In the genomic region with DNA sequence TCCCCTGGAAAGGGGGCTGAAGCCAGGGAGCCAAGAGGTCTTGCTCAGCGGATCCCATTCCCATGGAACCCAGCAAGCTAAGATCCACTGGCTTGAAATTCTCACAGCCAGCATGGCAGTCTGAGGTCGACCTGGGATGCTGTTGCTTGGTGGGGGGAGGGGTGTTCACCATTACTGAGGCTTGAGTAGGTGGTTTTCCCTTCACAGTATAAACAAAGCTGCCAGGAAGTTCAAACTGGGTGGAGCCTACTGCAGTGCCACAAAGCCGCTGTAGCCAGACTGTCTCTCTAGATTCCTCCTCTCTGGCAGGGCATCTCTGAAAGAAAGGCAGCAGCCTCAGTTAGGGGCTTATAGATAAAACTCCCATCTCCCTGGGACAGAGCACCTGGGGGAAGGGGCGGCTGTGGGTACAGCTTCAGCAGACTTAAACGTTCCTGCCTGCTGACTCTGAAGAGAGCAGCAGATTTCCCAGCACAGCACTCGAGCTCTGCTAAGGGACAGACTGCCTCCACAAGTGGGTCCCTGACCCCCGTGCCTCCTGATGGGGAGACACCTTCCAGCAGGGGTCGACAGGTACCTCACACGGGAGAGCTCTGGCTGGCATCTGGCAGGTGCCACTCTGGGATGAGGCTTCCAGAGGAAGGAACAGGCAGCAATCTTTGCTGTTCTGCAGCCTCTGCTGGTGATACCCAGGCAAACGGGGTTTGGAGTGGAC, we compare ENCODE assay signal across 7 cellular contexts. TPM values are rescaled to one million over a fixed set of nuclear protein-coding genes. Genes with fewer than 3 reads are reported as not detected.
DNase-seq lines count a peak whose midpoint lies in the region; ATAC-seq, FAIRE-seq and TF ChIP-seq lines count a peak whose summit lies in the region.
"Not testable (repeated sequence)": the region's sequence is repeated elsewhere in the genome, so short reads cannot be mapped to it uniquely, and the experiment has no call there.

No MANE protein-coding gene starts in this region.

- H3K27ac Mint-ChIP-seq in activated naive CD4-positive, alpha-beta T cell treated with anti-CD3 and anti-CD28 coated beads, Interleukin-2, amount 50 U/mL, for 72 hours, result peak overlapping the region; percentile 56 to 77
- not testable (repeated sequence) for H3K27ac Mint-ChIP-seq in endodermal cell

- not testable (repeated sequence) for TF ChIP-seq CTCF in endodermal cell (conservative IDR thresholded peaks at IDR 0.05)

- peak; percentile 80 for FAIRE-seq in GM12892 (lab: Jason Lieb, UNC)

- not testable (repeated sequence) for H3K9ac ChIP-seq in endodermal cell (ENCODE audit: extremely low read depth, low read length, poor library complexity, severe bottlenecking)

- H3K27me3 ChIP-seq in endodermal cell (ENCODE audit: control insufficient read depth, insufficient read depth, low read length, poor library complexity, severe bottlenecking), result not testable (repeated sequence)

- ATAC-seq in activated naive CD4-positive, alpha-beta T cell treated with anti-CD3 and anti-CD28 coated beads, Interleukin-2, amount 50 U/mL, for 72 hours, result peak in 1 of 2 donors; percentile 34

- not testable (repeated sequence) for H3K27me3 Mint-ChIP-seq in endodermal cell (ENCODE audit: insufficient read depth)

- not testable (repeated sequence) for H3K4me3 ChIP-seq in endodermal cell (ENCODE audit: low read length)

- H3K9me3 Mint-ChIP-seq in activated naive CD4-positive, alpha-beta T cell treated with anti-CD3 and anti-CD28 coated beads, Interleukin-2, amount 50 U/mL, for 72 hours, result peaks cover 28 to 38% of the 10 kb centered on the region in 2 donors
- H3K9me3 Mint-ChIP-seq in endodermal cell, result not testable (repeated sequence)

- not testable (repeated sequence) for H3K4me3 Mint-ChIP-seq in endodermal cell

- TF ChIP-seq POLR2A in GM12892 (IDR thresholded peaks at IDR 0.05; ENCODE audit: low read depth, low read length), result not testable (repeated sequence)

- H3K4me1 Mint-ChIP-seq in endodermal cell, result not testable (repeated sequence)

- peaks cover 33 to 45% of the 10 kb centered on the region in 2 donors for H3K36me3 Mint-ChIP-seq in activated naive CD4-positive, alpha-beta T cell treated with anti-CD3 and anti-CD28 coated beads, Interleukin-2, amount 50 U/mL, for 72 hours
- peaks cover 15% of the 10 kb centered on the region for H3K36me3 Mint-ChIP-seq in endodermal cell (ENCODE audit: low read depth)

- not testable (repeated sequence) for H3K9me3 ChIP-seq in endodermal cell (ENCODE audit: control insufficient read depth, low read length)

- H3K27ac ChIP-seq in endodermal cell (ENCODE audit: low read depth, low read length), result not testable (repeated sequence)

- not testable (repeated sequence) for DNase-seq in GM12892 (ENCODE audit: insufficient read length)
- DNase-seq in NCI-H748 (lab: John Stamatoyannopoulos, UW; ENCODE audit: unreplicated experiment) (peak; percentile 1), UCSD-AML1 (lab: John Stamatoyannopoulos, UW; ENCODE audit: unreplicated experiment) (peak; percentile 49), endodermal cell (peak; percentile 60)
- DNase-seq in activated T-cell treated with anti-CD3 and anti-CD28 coated beads, Interleukin-2, amount 50 U/mL, for 1 hour, result peak; percentile 23
- peak in 1 of 2 donors; percentile 14 for DNase-seq in activated naive CD4-positive, alpha-beta T cell treated with anti-CD3 and anti-CD28 coated beads, Interleukin-2, amount 50 U/mL, for 72 hours (ENCODE audit: low spot score in 2 of 2)
- DNase-seq in stimulated activated CD4-positive, alpha-beta T cell treated with anti-CD3 and anti-CD28 coated beads, Interleukin-4, amount 100 ng/mL, for 24 hours, result peak; percentile 5

- H3K4me1 ChIP-seq in endodermal cell (ENCODE audit: control insufficient read depth, insufficient read depth, low read length), result not testable (repeated sequence)

- not testable (repeated sequence) for H3K36me3 ChIP-seq in endodermal cell (ENCODE audit: control insufficient read depth, insufficient read depth, low read length)

- 85 to 94% methylated on average over 2 to 10 of the region's 10 CpGs for WGBS in endodermal cell (ENCODE audit: insufficient coverage in 1 of 2, insufficient read length in 1 of 2), 2 experiments

RNA-seq across cellular contexts. Expression of gene NEK11, which starts 15.8 kb away (rescaled TPM):
- 0.83 TPM for polyA plus RNA-seq in GM12892 (2012; ENCODE audit: missing spikeins)
- total RNA-seq in activated naive CD4-positive, alpha-beta T cell treated with anti-CD3 and anti-CD28 coated beads, Interleukin-2, amount 50 U/mL, for 72 hours, result 1 to 10 TPM; 1.6 to 2.2 TPM
- total RNA-seq in endodermal cell, result 1 to 10 TPM in 1 of 2 donors, under 1 TPM in 1; 0.20 to 6.0 TPM
- 2.0 TPM for polyA plus RNA-seq in endodermal cell (2013, experiment 1 of 2)
- polyA plus RNA-seq in endodermal cell (2013, experiment 2 of 2), result 3.0 TPM

RNA-seq across cellular contexts. Expression of gene ASTE1, which starts 15.8 kb away (rescaled TPM):
- 4.6 TPM for polyA plus RNA-seq in GM12892 (2012; ENCODE audit: missing spikeins)
- 10 to 100 TPM in 1 of 2 donors, 1 to 10 TPM in 1; 8.9 to 14.1 TPM for total RNA-seq in activated naive CD4-positive, alpha-beta T cell treated with anti-CD3 and anti-CD28 coated beads, Interleukin-2, amount 50 U/mL, for 72 hours
- total RNA-seq in endodermal cell, result 1 to 10 TPM in 1 of 2 donors, not detected in 1; 6.7 TPM
- polyA plus RNA-seq in endodermal cell (2013, experiment 1 of 2), result 9.3 TPM
- 7.3 TPM for polyA plus RNA-seq in endodermal cell (2013, experiment 2 of 2)
